35 cellular contexts compared by ENCODE assay signal in genomic region chr19:35059799-35060091, GRCh38. TPM values are rescaled to one million over a fixed set of nuclear protein-coding genes. Genes with fewer than 3 reads are reported as not detected.
"Had no signal": no experiment of that assay in that cellular context is flagged by ENCODE, and none has a peak within 500 bp of the region (broad histone marks: within the 10 kb centered on the region; RNA-seq: fewer than 3 reads in every experiment).

No MANE protein-coding gene starts in this region.

- H3K27me3 ChIP-seq: body of pancreas had no signal

- H3K27ac ChIP-seq: adrenal gland, body of pancreas, epithelial cell of prostate, esophagus squamous epithelium, gastroesophageal sphincter had no signal

- H3K36me3 ChIP-seq: adrenal gland, esophagus squamous epithelium, gastroesophageal sphincter had no signal

- H3K4me3 ChIP-seq: adrenal gland, body of pancreas, esophagus squamous epithelium, gastroesophageal sphincter had no signal

- H3K4me1 ChIP-seq: adrenal gland, esophagus squamous epithelium, gastroesophageal sphincter had no signal

- ATAC-seq: activated CD4-positive, alpha-beta T cell treated with anti-CD3 and anti-CD28 coated beads for 36 hours; activated CD8-positive, alpha-beta memory T cell treated with anti-CD3 and anti-CD28 coated beads, Interleukin-2, amount 10 ng/mL, durations not matched to agents 7 days and 5 days; activated CD8-positive, alpha-beta T cell treated with anti-CD3 and anti-CD28 coated beads, Interleukin-2, amount 10 ng/mL, durations not matched to agents 7 days and 5 days; activated naive CD8-positive, alpha-beta T cell treated with anti-CD3 and anti-CD28 coated beads, Interleukin-2, amount 50 U/mL, for 24 hours; body of pancreas; gastroesophageal sphincter had no signal

- DNase-seq: activated CD4-positive, alpha-beta memory T cell treated with anti-CD3 and anti-CD28 coated beads for 36 hours; activated CD4-positive, alpha-beta T cell treated with anti-CD3 and anti-CD28 coated beads for 36 hours; activated CD4-positive, alpha-beta T cell treated with anti-CD3 and anti-CD28 coated beads, Interleukin-2, amount 10 ng/mL, durations not matched to agents 24 days and 14 days; activated CD4-positive, CD25-positive, alpha-beta regulatory T cell; activated CD4-positive, CD25-positive, alpha-beta regulatory T cell treated with anti-CD3 and anti-CD28 coated beads, Interleukin-2, amount 50 U/mL, for 72 hours; activated CD8-positive, alpha-beta memory T cell treated with anti-CD3 and anti-CD28 coated beads, Interleukin-2, amount 10 ng/mL, durations not matched to agents 7 days and 5 days; activated CD8-positive, alpha-beta memory T cell treated with anti-CD3 and anti-CD28 coated beads, Interleukin-2, amount 50 U/mL, for 4 hours; activated CD8-positive, alpha-beta T cell treated with anti-CD3 and anti-CD28 coated beads, Interleukin-2, amount 10 ng/mL, durations not matched to agents 7 days and 5 days; activated effector memory CD4-positive, alpha-beta T cell treated with anti-CD3 and anti-CD28 coated beads, Interleukin-2, amount 50 U/mL, for 16 hours; activated naive CD4-positive, alpha-beta T cell treated with anti-CD3 and anti-CD28 coated beads for 36 hours; activated naive CD8-positive, alpha-beta T cell treated with anti-CD3 and anti-CD28 coated beads for 36 hours; activated naive CD8-positive, alpha-beta T cell treated with anti-CD3 and anti-CD28 coated beads, Interleukin-2, amount 50 U/mL, for 24 hours; activated T-cell treated with anti-CD3 and anti-CD28 coated beads, Interleukin-2, amount 50 U/mL, for 1 hour; activated T-cell treated with anti-CD3 and anti-CD28 coated beads, Interleukin-2, amount 50 U/mL, for 48 hours; adrenal gland; amygdala; aorta; body of pancreas; caudate nucleus; effector CD8-positive, alpha-beta T cell; esophagus squamous epithelium; foreskin melanocyte; T-helper 2 cell had no signal

- H3K9me3 ChIP-seq: adrenal gland, body of pancreas, esophagus squamous epithelium, gastroesophageal sphincter had no signal

RNA-seq across cellular contexts. Expression of gene HPN, which starts 18.2 kb away (rescaled TPM):
- total RNA-seq: activated CD8-positive, alpha-beta memory T cell treated with anti-CD3 and anti-CD28 coated beads for 36 hours; activated CD8-positive, alpha-beta memory T cell treated with anti-CD3 and anti-CD28 coated beads, Interleukin-2, amount 10 ng/mL, durations not matched to agents 7 days and 5 days; activated CD8-positive, alpha-beta T cell treated with anti-CD3 and anti-CD28 coated beads, Interleukin-2, amount 10 ng/mL, durations not matched to agents 7 days and 5 days; activated naive CD4-positive, alpha-beta T cell treated with anti-CD3 and anti-CD28 coated beads for 36 hours; activated T-helper 1 cell treated with anti-CD3 and anti-CD28 coated beads, Interleukin-12 subunit alpha, Interleukin-12 subunit beta, Interleukin-2, Interleukin-4 antibody, amounts not matched to agents 30 ng/mL and 10 ng/mL and 1 ng/mL, durations not matched to agents 14 hours and 24 hours and 36 hours; chondrocyte; dermis microvascular lymphatic vessel endothelial cell; endothelial cell of umbilical vein; fibroblast of villous mesenchyme; glomerular endothelial cell; T-helper 1 cell treated with Interleukin-12 subunit alpha and Interleukin-12 subunit beta and Interleukin-4 antibody, amounts not matched to agents 30 ng/mL and 1 ng/mL, for 36 hours had no signal

RNA-seq across cellular contexts. Expression of gene FXYD3, which starts 55.9 kb away (rescaled TPM):
- total RNA-seq: activated CD4-positive, alpha-beta memory T cell treated with anti-CD3 and anti-CD28 coated beads for 36 hours; activated CD4-positive, alpha-beta T cell treated with anti-CD3 and anti-CD28 coated beads for 36 hours; activated CD4-positive, alpha-beta T cell treated with anti-CD3 and anti-CD28 coated beads, Interleukin-2, amount 10 ng/mL, durations not matched to agents 24 days and 14 days; activated CD8-positive, alpha-beta memory T cell treated with anti-CD3 and anti-CD28 coated beads for 36 hours; activated CD8-positive, alpha-beta memory T cell treated with anti-CD3 and anti-CD28 coated beads, Interleukin-2, amount 10 ng/mL, durations not matched to agents 7 days and 5 days; activated CD8-positive, alpha-beta T cell treated with anti-CD3 and anti-CD28 coated beads, Interleukin-2, amount 10 ng/mL, durations not matched to agents 7 days and 5 days; activated naive CD4-positive, alpha-beta T cell treated with anti-CD3 and anti-CD28 coated beads for 36 hours; activated naive CD8-positive, alpha-beta T cell treated with anti-CD3 and anti-CD28 coated beads for 36 hours; activated T-helper 1 cell treated with anti-CD3 and anti-CD28 coated beads, Interleukin-12 subunit alpha, Interleukin-12 subunit beta, Interleukin-2, Interleukin-4 antibody, amounts not matched to agents 30 ng/mL and 10 ng/mL and 1 ng/mL, durations not matched to agents 14 hours and 24 hours and 36 hours; activated T-helper 2 cell treated with anti-CD3 and anti-CD28 coated beads, Interferon-gamma antibody, Interleukin-2, Interleukin-4, amounts not matched to agents 10 μg/mL and 5 μg/mL and 100 μg/mL, durations not matched to agents 14 hours and 24 hours and 36 hours; chondrocyte; dermis microvascular lymphatic vessel endothelial cell; endothelial cell of umbilical vein; fibroblast of lung; fibroblast of villous mesenchyme; glomerular endothelial cell; T-helper 1 cell treated with Interleukin-12 subunit alpha and Interleukin-12 subunit beta and Interleukin-4 antibody, amounts not matched to agents 30 ng/mL and 1 ng/mL, for 36 hours had no signal
